Comparison of ENCODE assay signal across 1 cellular context in the genomic region with DNA sequence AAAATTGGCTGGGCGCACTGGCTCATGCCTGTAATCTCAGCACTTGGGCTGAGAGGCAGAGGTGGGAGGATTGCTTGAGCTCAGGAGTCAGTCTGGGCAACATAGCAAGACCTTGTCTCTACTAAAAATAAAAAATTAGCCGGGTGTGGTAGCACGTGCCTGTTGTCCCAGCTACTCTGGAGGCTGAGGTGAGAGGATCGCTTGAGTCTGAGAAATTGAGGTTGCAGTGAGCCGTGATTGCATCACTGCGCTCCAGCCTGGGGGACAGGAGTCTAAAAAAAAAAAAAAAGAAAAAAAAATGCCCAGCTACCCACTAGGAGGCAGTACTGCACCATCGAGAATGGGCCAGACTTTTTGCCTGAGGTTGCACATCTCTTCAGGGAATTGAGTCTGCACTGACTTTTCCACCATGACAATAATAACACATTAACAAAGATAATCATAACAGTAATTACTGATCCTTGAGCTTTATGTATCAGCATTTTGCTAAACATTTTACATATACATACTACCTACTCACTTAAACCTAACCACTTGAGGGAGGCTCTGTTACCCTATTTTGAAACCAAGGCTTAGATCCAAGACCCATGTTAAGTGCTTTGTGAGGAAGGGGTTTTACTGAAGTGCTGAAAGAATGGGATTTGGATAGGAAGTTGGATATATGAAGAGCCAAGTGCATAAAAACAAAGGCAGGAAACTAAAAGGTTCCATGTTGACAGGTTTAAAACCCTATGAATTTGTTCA.
TF ChIP-seq lines count a peak whose summit lies in the region.

No MANE protein-coding gene starts in this region.

TF ChIP-seq in WTC11, 78 proteins besides CTCF, POLR2A, EP300 and RAD21 (continued from another document):
- TF ChIP-seq ZNF532 (CRISPR knock-in tag; IDR thresholded peaks at IDR 0.05; ENCODE audit: borderline replicate concordance) (no peak), USF1 (CRISPR knock-in tag; IDR thresholded peaks at IDR 0.05) (no peak), ZBTB43 (CRISPR knock-in tag; IDR thresholded peaks at IDR 0.05) (no peak), FOXJ3 (CRISPR knock-in tag; IDR thresholded peaks at IDR 0.05; ENCODE audit: borderline replicate concordance) (no peak)
